In genomic region chr14:39266589-39266870, GRCh38 we compare ENCODE assay signal across 8 cellular contexts. TPM values are rescaled to one million over a fixed set of nuclear protein-coding genes. Genes with fewer than 3 reads are reported as not detected.
DNase-seq lines count a peak whose midpoint lies in the region; ATAC-seq, FAIRE-seq and TF ChIP-seq lines count a peak whose summit lies in the region.

No MANE protein-coding gene starts in this region.

- H3K4me2 ChIP-seq in MM.1S (ENCODE audit: low read depth, low read length): peak overlapping the region; percentile 64; the same call in 1 of the 2 replicates

- H3K9ac ChIP-seq in MM.1S (ENCODE audit: low read length): peak overlapping the region; percentile 90

- TF ChIP-seq CTCF in MM.1S (IDR thresholded peaks at IDR 0.05; ENCODE audit: low read length) (no peak), body of pancreas (IDR thresholded peaks at IDR 0.05) (no peak)

- H3K27me3 Mint-ChIP-seq in stimulated activated naive CD8-positive, alpha-beta T cell treated with anti-CD3 and anti-CD28 coated beads, Interleukin-15, amount 100 ng/mL, for 72 hours: no peaks in the 10 kb centered on the region

- peak overlapping the region; percentile 100 for H3K27ac Mint-ChIP-seq in stimulated activated naive CD8-positive, alpha-beta T cell treated with anti-CD3 and anti-CD28 coated beads, Interleukin-15, amount 100 ng/mL, for 72 hours

- peaks cover 1 to 7% of the 10 kb centered on the region in 2 donors for H3K9me3 Mint-ChIP-seq in stimulated activated naive CD8-positive, alpha-beta T cell treated with anti-CD3 and anti-CD28 coated beads, Interleukin-15, amount 100 ng/mL, for 72 hours

- H3K4me1 ChIP-seq in MM.1S (ENCODE audit: low read length): peaks cover 9% of the 10 kb centered on the region; the same call in 1 of the 2 replicates
- peaks cover 37% of the 10 kb centered on the region for H3K4me1 ChIP-seq in body of pancreas

- peaks cover 46% of the 10 kb centered on the region for H3K79me2 ChIP-seq in MM.1S (ENCODE audit: low read length)

- H3K27me3 ChIP-seq in H7 (ENCODE audit: control insufficient read depth, insufficient read depth, low read length) (no peaks in the 10 kb centered on the region; the same call in 1 of the 2 replicates), MM.1S (replicated peaks; ENCODE audit: insufficient read depth, low read length) (no peaks in the 10 kb centered on the region), body of pancreas (no peaks in the 10 kb centered on the region)

- ATAC-seq in body of pancreas: peak; percentile 92
- peak; percentile 90 for ATAC-seq in left colon
- peak; percentile 45 for ATAC-seq in stimulated activated naive CD8-positive, alpha-beta T cell treated with anti-CD3 and anti-CD28 coated beads, Interleukin-15, amount 100 ng/mL, for 72 hours

- peak overlapping the region; percentile 96 for H3K27ac ChIP-seq in MM.1S (ENCODE audit: low read length)
- H3K27ac ChIP-seq in body of pancreas: peak overlapping the region; percentile 94 to 99 (median 98)

- FAIRE-seq in GM18507 (lab: Jason Lieb, UNC): no peak

- TF ChIP-seq POLR2A in body of pancreas (IDR thresholded peaks at IDR 0.05): peak in 2 of 3 donors; percentile 69 to 72

- H3K4me3 Mint-ChIP-seq in stimulated activated naive CD8-positive, alpha-beta T cell treated with anti-CD3 and anti-CD28 coated beads, Interleukin-15, amount 100 ng/mL, for 72 hours: peak overlapping the region; percentile 85 to 88

- H2AFZ ChIP-seq in MM.1S (ENCODE audit: low read length): peak overlapping the region; percentile 69

- DNase-seq in GM18507 (ENCODE audit: extremely low spot score, insufficient read length, low read depth): peak; percentile 25
- peak; percentile 76 for DNase-seq in H7
- no peak for DNase-seq in MM.1S
- peak; percentile 92 to 94 (median 92) for DNase-seq in body of pancreas
- peak; percentile 85 to 89 for DNase-seq in left colon
- DNase-seq in stimulated activated naive CD8-positive, alpha-beta T cell treated with anti-CD3 and anti-CD28 coated beads, Interleukin-15, amount 100 ng/mL, for 72 hours: no peak
- no peak for DNase-seq in NCI-H1417 treated with DMSO at 0.1 percent for 48 hours (lab: John Stamatoyannopoulos, UW)
- no peak for DNase-seq in NCI-H187 treated with DMSO at 0.1 percent for 48 hours (lab: John Stamatoyannopoulos, UW)

- 0% methylated on average over 25 of the region's 28 CpGs; no CpG with 5 or more reads in 1 of the 2 donors for WGBS in body of pancreas, 2 donors

- peak overlapping the region; percentile 80 for H3K4me3 ChIP-seq in H7 (ENCODE audit: insufficient read depth, low read depth, low read length)
- peak overlapping the region; percentile 69 for H3K4me3 ChIP-seq in MM.1S (ENCODE audit: low read length)
- H3K4me3 ChIP-seq in body of pancreas: peak overlapping the region; percentile 78 to 95

- peaks cover 18% of the 10 kb centered on the region; the same call in 1 of the 2 replicates for H3F3A ChIP-seq in MM.1S (ENCODE audit: insufficient read depth, low read length)

- peaks cover 52% of the 10 kb centered on the region for H3K4me1 Mint-ChIP-seq in stimulated activated naive CD8-positive, alpha-beta T cell treated with anti-CD3 and anti-CD28 coated beads, Interleukin-15, amount 100 ng/mL, for 72 hours

- intact Hi-C loops in body of pancreas (cut with DNase I): no loop called here
- intact Hi-C loops in left colon (cut with DNase I, micrococcal nuclease): loop anchor here in 1 of 2 donors (5.0 to 10.0 kb wide), 2 partner anchors 89 to 162 kb away; partner anchors contain the start of genes PNN and SEC23A

- H4K20me1 ChIP-seq in MM.1S (ENCODE audit: insufficient read depth, low read length): no peaks in the 10 kb centered on the region

- H3K9me3 ChIP-seq in MM.1S (replicated peaks; ENCODE audit: insufficient read depth, low read length) (no peaks in the 10 kb centered on the region), body of pancreas (no peaks in the 10 kb centered on the region)

- H3K36me3 ChIP-seq in H7 (replicated peaks; ENCODE audit: control insufficient read depth, insufficient read depth, low read length) (no peaks in the 10 kb centered on the region), MM.1S (replicated peaks; ENCODE audit: insufficient read depth, low read length) (no peaks in the 10 kb centered on the region), body of pancreas (replicated peaks in 1 of 2; ENCODE audit: insufficient read depth in 1 of 2, low read depth in 2 of 2) (no peaks in the 10 kb centered on the region)

- H3K9me2 ChIP-seq in MM.1S (replicated peaks; ENCODE audit: insufficient read depth, low read length): no peaks in the 10 kb centered on the region

RNA-seq across cellular contexts. Expression of gene MIA2, which starts 32.8 kb away (rescaled TPM):
- total RNA-seq in H7 (2014; rRNA removed; shearing (Covaris generic)): 11.0 and 13.4 TPM in 2 replicates
- 10 to 100 TPM; 43.6 to 46.8 TPM for total RNA-seq in body of pancreas
- 10 to 100 TPM; 52.4 to 67.9 TPM for total RNA-seq in left colon

Comparison
In these comparisons a context has a peak if more than half of its experiments do, and no peak if none do; other contexts are left out.
1. DNase-seq: peak in GM18507 (single experiment), H7 (single experiment), body of pancreas (4 of 4) and left colon (2 of 2); none in MM.1S (single experiment), stimulated activated naive CD8-positive, alpha-beta T cell treated with anti-CD3 and anti-CD28 coated beads, Interleukin-15, amount 100 ng/mL, for 72 hours (0 of 2), NCI-H1417 treated with DMSO at 0.1 percent for 48 hours (single experiment) and NCI-H187 treated with DMSO at 0.1 percent for 48 hours (single experiment).
2. Peak in every context shown above with its lines, with median percentiles within 50 percentile points of each other: H3K4me3 ChIP-seq and ATAC-seq.